16 cellular contexts compared by ENCODE assay signal in the genomic region with DNA sequence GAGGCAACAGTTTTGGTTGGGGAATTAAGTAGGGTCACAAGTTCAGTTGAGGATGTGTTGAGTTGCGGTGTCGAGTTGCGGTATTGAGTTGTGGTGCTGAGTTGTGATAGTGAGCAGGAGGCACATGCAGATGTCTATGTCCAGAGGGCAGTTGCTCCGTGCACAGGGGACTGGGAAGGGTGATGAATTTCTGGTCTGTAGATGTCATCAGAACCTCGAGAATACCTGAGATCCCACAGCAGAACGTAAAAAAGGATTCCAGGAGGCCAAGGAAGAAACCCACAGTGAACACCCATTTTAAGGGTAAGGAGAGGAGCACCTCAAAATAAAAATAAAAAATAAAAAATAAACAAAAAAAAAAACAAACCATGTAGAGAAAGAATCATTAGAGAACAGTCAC.
A peak's percentile ranks its signal among the peaks of the same experiment; 100 is the strongest.
DNase-seq lines count a peak whose midpoint lies in the region; ATAC-seq and TF ChIP-seq lines count a peak whose summit lies in the region.
"Had no signal": no experiment of that assay in that cellular context is flagged by ENCODE, and none has a peak within 500 bp of the region (broad histone marks: within the 10 kb centered on the region; RNA-seq: fewer than 3 reads in every experiment).

No MANE protein-coding gene starts in this region.

- H4K20me1 ChIP-seq in GM23338 (replicated peaks; ENCODE audit: insufficient read depth), result no peaks in the 10 kb centered on the region

- H3K9me3 Mint-ChIP-seq in GM23338, result peaks cover 7% of the 10 kb centered on the region; the same call in 1 of the 3 replicates
- H3K9me3 Mint-ChIP-seq in endothelial cell (ENCODE audit: unreplicated experiment), result no peaks in the 10 kb centered on the region
- no peaks in the 10 kb centered on the region for H3K9me3 Mint-ChIP-seq in stimulated activated memory B cell treated with anti-CD40 and anti-IgM and Interleukin-4, amounts not matched to agents 10 μg/mL and 1 μg/mL and 100 μg/mL, for 72 hours
- H3K9me3 Mint-ChIP-seq: CD4-positive, alpha-beta memory T cell had no signal

- H3K4me3 ChIP-seq in BE2C (ENCODE audit: low read depth, low read length) (no peak overlapping the region), GM23338 (no peak overlapping the region), mesenchymal stem cell (ENCODE audit: insufficient read depth in 1 of 2, low read depth in 1 of 2, low read length in 2 of 2) (no peak overlapping the region), colonic mucosa (no peak overlapping the region)

- TF ChIP-seq CTCF in BE2C (IDR thresholded peaks at IDR 0.05; ENCODE audit: low read depth, low read length) (peak; percentile 5; the same call in 1 of the 2 replicates), GM23338 (conservative IDR thresholded peaks at IDR 0.05; ENCODE audit: low read depth in 2 of 2) (peak in 1 of 2 experiments; percentile 24; a peak in 1 of 4 replicates), endothelial cell (IDR thresholded peaks at IDR 0.05; ENCODE audit: unreplicated experiment) (no peak), colonic mucosa (IDR thresholded peaks at IDR 0.05) (no peak)

- no peak overlapping the region for H3K4ac ChIP-seq in mesenchymal stem cell (ENCODE audit: low read depth in 1 of 2, low read length in 2 of 2)

- H2AFZ ChIP-seq in GM23338 (no peak overlapping the region), mesenchymal stem cell (ENCODE audit: low read depth, low read length) (no peak overlapping the region)

- H2BK5ac ChIP-seq in mesenchymal stem cell (ENCODE audit: low read depth, low read length, poor library complexity, severe bottlenecking), result no peak overlapping the region

- intact Hi-C loops in colonic mucosa (cut with DNase I), result no loop called here

- peaks cover 23% of the 10 kb centered on the region for H3K27me3 Mint-ChIP-seq in GM23338 (ENCODE audit: insufficient read depth, low read depth, poor library complexity)
- peaks cover 8% of the 10 kb centered on the region for H3K27me3 Mint-ChIP-seq in endothelial cell (ENCODE audit: unreplicated experiment)
- H3K27me3 Mint-ChIP-seq in stimulated activated memory B cell treated with anti-CD40 and anti-IgM and Interleukin-4, amounts not matched to agents 10 μg/mL and 1 μg/mL and 100 μg/mL, for 72 hours, result peaks cover 43% of the 10 kb centered on the region

- no peak overlapping the region for H2AK5ac ChIP-seq in mesenchymal stem cell (ENCODE audit: low read length, severe bottlenecking)

- H3K4me1 Mint-ChIP-seq in GM23338, result peaks cover 60% of the 10 kb centered on the region
- H3K4me1 Mint-ChIP-seq in endothelial cell (ENCODE audit: unreplicated experiment), result peaks cover 44% of the 10 kb centered on the region
- H3K4me1 Mint-ChIP-seq in stimulated activated memory B cell treated with anti-CD40 and anti-IgM and Interleukin-4, amounts not matched to agents 10 μg/mL and 1 μg/mL and 100 μg/mL, for 72 hours, result peaks cover 12% of the 10 kb centered on the region

- H3K9me2 ChIP-seq in GM23338 (ENCODE audit: insufficient read depth), result peaks cover 7% of the 10 kb centered on the region; the same call in 1 of the 2 replicates

- DNase-seq in BE2C, result no peak
- no peak for DNase-seq in GM23338 (ENCODE audit: low spot score)
- DNase-seq in endothelial cell (ENCODE audit: low spot score), result no peak
- DNase-seq in mesenchymal stem cell, result no peak
- no peak for DNase-seq in colonic mucosa
- no peak for DNase-seq in stimulated activated CD4-positive, alpha-beta T cell treated with anti-CD3 and anti-CD28 coated beads, Interleukin-12 subunit alpha, Interleukin-12 subunit beta, amount 100 ng/mL, for 4 hours
- DNase-seq: 8988T; AML-193; CD4-positive, alpha-beta memory T cell; DMS153; DND-41; GDM1 had no signal

- over 99% methylated on average over 4 of the region's 6 CpGs for WGBS in mesenchymal stem cell

- ATAC-seq in GM23338, result no peak
- ATAC-seq in stimulated activated memory B cell treated with anti-CD40 and anti-IgM and Interleukin-4, amounts not matched to agents 10 μg/mL and 1 μg/mL and 100 μg/mL, for 72 hours, result no peak
- no peak for ATAC-seq in GM18502 (IDR thresholded peaks at IDR 0.05; ENCODE audit: poor library complexity, unreplicated experiment)
- ATAC-seq: HCT116 had no signal

- H3K79me2 ChIP-seq in GM23338 (replicated peaks; ENCODE audit: insufficient read depth), result no peaks in the 10 kb centered on the region

- H4K8ac ChIP-seq in mesenchymal stem cell (ENCODE audit: low read length), result peak overlapping the region; percentile 36

- H3F3A ChIP-seq in GM23338 (replicated peaks; ENCODE audit: low read depth), result no peaks in the 10 kb centered on the region; the same call in 1 of the 2 replicates

- H3K27me3 ChIP-seq in BE2C (no peaks in the 10 kb centered on the region), GM23338 (ENCODE audit: insufficient read depth) (no peaks in the 10 kb centered on the region), mesenchymal stem cell (ENCODE audit: control insufficient read depth in 1 of 2, insufficient read depth in 1 of 2, low read length in 2 of 2) (peaks cover 0 to 4% of the 10 kb centered on the region in 2 experiments), colonic mucosa (no peaks in the 10 kb centered on the region)

- H3K18ac ChIP-seq in mesenchymal stem cell (ENCODE audit: low read depth in 1 of 2, low read length in 2 of 2), result no peak overlapping the region

- H3K4me2 ChIP-seq in GM23338, result peak overlapping the region; percentile 42; the same call in 1 of the 2 replicates
- no peak overlapping the region for H3K4me2 ChIP-seq in mesenchymal stem cell (ENCODE audit: low read length, poor library complexity, severe bottlenecking)

- H2BK15ac ChIP-seq in mesenchymal stem cell (ENCODE audit: low read depth, poor library complexity, severe bottlenecking), result no peak overlapping the region

- H2BK12ac ChIP-seq in mesenchymal stem cell (ENCODE audit: low read length in 2 of 2), result no peak overlapping the region

- no peaks in the 10 kb centered on the region for H3K79me1 ChIP-seq in mesenchymal stem cell (replicated peaks; ENCODE audit: low read length, poor library complexity, severe bottlenecking)

- H3K27ac Mint-ChIP-seq in GM23338 (no peak overlapping the region; the same call in 1 of the 2 replicates), endothelial cell (ENCODE audit: unreplicated experiment) (peak overlapping the region; percentile 36)
- no peak overlapping the region for H3K27ac Mint-ChIP-seq in stimulated activated memory B cell treated with anti-CD40 and anti-IgM and Interleukin-4, amounts not matched to agents 10 μg/mL and 1 μg/mL and 100 μg/mL, for 72 hours
- H3K27ac Mint-ChIP-seq: CD4-positive, alpha-beta memory T cell had no signal

- H3K4me3 Mint-ChIP-seq in GM23338 (no peak overlapping the region), endothelial cell (ENCODE audit: unreplicated experiment) (no peak overlapping the region)
- no peak overlapping the region for H3K4me3 Mint-ChIP-seq in stimulated activated memory B cell treated with anti-CD40 and anti-IgM and Interleukin-4, amounts not matched to agents 10 μg/mL and 1 μg/mL and 100 μg/mL, for 72 hours
- H3K4me3 Mint-ChIP-seq: CD4-positive, alpha-beta memory T cell had no signal

- H3K27ac ChIP-seq in GM23338 (ENCODE audit: low read depth) (no peak overlapping the region), mesenchymal stem cell (ENCODE audit: low read length, poor library complexity, severe bottlenecking) (no peak overlapping the region), colonic mucosa (no peak overlapping the region)
- H3K27ac ChIP-seq: C4-2B had no signal

- no peaks in the 10 kb centered on the region for H3K9me3 ChIP-seq in BE2C
- H3K9me3 ChIP-seq in mesenchymal stem cell (ENCODE audit: control insufficient read depth, low read length), result no peaks in the 10 kb centered on the region
- H3K9me3 ChIP-seq in colonic mucosa, result no peaks in the 10 kb centered on the region

- no peak overlapping the region for H2BK120ac ChIP-seq in mesenchymal stem cell (ENCODE audit: low read depth, low read length)

- H3K4me1 ChIP-seq in BE2C (no peaks in the 10 kb centered on the region), GM23338 (ENCODE audit: insufficient read depth) (peaks cover 28% of the 10 kb centered on the region), mesenchymal stem cell (ENCODE audit: control insufficient read depth, insufficient read depth, low read depth, low read length) (peaks cover 7% of the 10 kb centered on the region), colonic mucosa (no peaks in the 10 kb centered on the region)

- H3K23ac ChIP-seq in mesenchymal stem cell (ENCODE audit: low read length in 2 of 2), result no peak overlapping the region

- H4K91ac ChIP-seq in mesenchymal stem cell (ENCODE audit: low read length), result no peak overlapping the region

- H3K9ac ChIP-seq in mesenchymal stem cell (ENCODE audit: low read length) (no peak overlapping the region), colonic mucosa (ENCODE audit: low read depth in 2 of 2, low read length in 2 of 2) (no peak overlapping the region)

- no peaks in the 10 kb centered on the region for H3K36me3 ChIP-seq in BE2C
- H3K36me3 ChIP-seq in GM23338 (ENCODE audit: insufficient read depth), result no peaks in the 10 kb centered on the region
- no peaks in the 10 kb centered on the region for H3K36me3 ChIP-seq in mesenchymal stem cell (ENCODE audit: control insufficient read depth in 1 of 2, insufficient read depth in 2 of 2, low read depth in 1 of 2, low read length in 2 of 2)
- H3K36me3 ChIP-seq in colonic mucosa, result no peaks in the 10 kb centered on the region

- H3K14ac ChIP-seq in mesenchymal stem cell (ENCODE audit: low read length in 2 of 2), result no peak overlapping the region

- H3K36me3 Mint-ChIP-seq in GM23338 (ENCODE audit: low read depth), result no peaks in the 10 kb centered on the region; the same call in 2 of the 3 replicates
- no peaks in the 10 kb centered on the region for H3K36me3 Mint-ChIP-seq in endothelial cell (ENCODE audit: low read depth, unreplicated experiment)
- no peaks in the 10 kb centered on the region for H3K36me3 Mint-ChIP-seq in stimulated activated memory B cell treated with anti-CD40 and anti-IgM and Interleukin-4, amounts not matched to agents 10 μg/mL and 1 μg/mL and 100 μg/mL, for 72 hours
- H3K36me3 Mint-ChIP-seq: CD4-positive, alpha-beta memory T cell had no signal

TF ChIP-seq in GM23338, 12 proteins besides CTCF, POLR2A, EP300 and RAD21 (continues in another document):
- TF ChIP-seq ZNF331 (CRISPR knock-in tag; IDR thresholded peaks at IDR 0.05; ENCODE audit: low read depth) (no peak), EZH2phosphoT487 (IDR thresholded peaks at IDR 0.05; ENCODE audit: unreplicated experiment) (no peak)
